Comparison of ENCODE assay signal across 8 cellular contexts in genomic region chr3:185575108-185575869, GRCh38. TPM values are rescaled to one million over a fixed set of nuclear protein-coding genes. Genes with fewer than 3 reads are reported as not detected.
DNase-seq lines count a peak whose midpoint lies in the region; ATAC-seq and TF ChIP-seq lines count a peak whose summit lies in the region.
"Not testable (repeated sequence)": the region's sequence is repeated elsewhere in the genome, so short reads cannot be mapped to it uniquely, and the experiment has no call there.

No MANE protein-coding gene starts in this region.

- H3K9ac ChIP-seq in PC-3 (ENCODE audit: low read length): not testable (repeated sequence)

- peak; percentile 55 for TF ChIP-seq CTCF in HFF-Myc (IDR thresholded peaks at IDR 0.05; ENCODE audit: low read depth, low read length, missing control alignments)
- peak; percentile 65 for TF ChIP-seq CTCF in PC-3 (conservative IDR thresholded peaks at IDR 0.05; ENCODE audit: low read depth, low read length)
- TF ChIP-seq CTCF in esophagus muscularis mucosa (IDR thresholded peaks at IDR 0.05): peak in 2 of 3 experiments; percentile 23 to 58
- TF ChIP-seq CTCF in upper lobe of right lung (IDR thresholded peaks at IDR 0.05): peak; percentile 60

- not testable (repeated sequence) for H3K27me3 ChIP-seq in PC-3 (ENCODE audit: low read length); esophagus muscularis mucosa; upper lobe of right lung

- H4K20me1 ChIP-seq in PC-3 (ENCODE audit: low read length): not testable (repeated sequence)

- H3K27ac ChIP-seq in PC-3 (ENCODE audit: low read length); esophagus muscularis mucosa (replicated peaks in 1 of 4); upper lobe of right lung: not testable (repeated sequence)

- H3K9me3 ChIP-seq in PC-3 (ENCODE audit: low read length); upper lobe of right lung: not testable (repeated sequence)
- H3K9me3 ChIP-seq in esophagus muscularis mucosa: peaks cover 0 to 11% (median 3%) of the 10 kb centered on the region in 4 donors

- CTCF ChIA-PET in PC-3 (lab: Charles Lee): interaction anchor here (0.6 to 2.1 kb wide), 5 partner anchors 11 to 165 kb away, joined by 3 to 12 read pairs (median 4); partner anchors contain the start of gene SENP2

- TF ChIP-seq POLR2A in esophagus muscularis mucosa (IDR thresholded peaks at IDR 0.05; ENCODE audit: low read depth): not testable (repeated sequence)

- POLR2A ChIA-PET in PC-3 (lab: Charles Lee; ENCODE audit: unreplicated experiment): interaction anchor here (0.6 kb wide), 2 partner anchors 9 to 15 kb away, joined by 3 to 6 read pairs; no protein-coding TSS in a partner anchor

- peak overlapping the region; percentile 47 for H3K4me2 ChIP-seq in PC-3 (ENCODE audit: low read length)

- H3K36me3 ChIP-seq in PC-3 (ENCODE audit: low read depth, low read length); esophagus muscularis mucosa; upper lobe of right lung: not testable (repeated sequence)

- DNase-seq in GDM1 (lab: John Stamatoyannopoulos, UW) (peak; percentile 67), NCI-H1105 treated with DMSO at 0.1 percent for 48 hours (lab: John Stamatoyannopoulos, UW) (peak; percentile 75), PC-3 (peak; percentile 90), midbrain (lab: John Stamatoyannopoulos, UW) (peak; percentile 22), upper lobe of right lung (peak; percentile 56)
- DNase-seq in HFF-Myc (ENCODE audit: extremely low read depth, low read depth); esophagus muscularis mucosa (ENCODE audit: extremely low spot score): not testable (repeated sequence)
- peak; percentile 44 to 53 for DNase-seq in activated T-cell treated with anti-CD3 and anti-CD28 coated beads, Interleukin-2, amount 50 U/mL, for 48 hours

- 37% methylated on average over 10 of the region's 17 CpGs for WGBS in esophagus muscularis mucosa

- H3K4me3 ChIP-seq in HFF-Myc (replicated peaks; ENCODE audit: low read depth, low read length); PC-3 (ENCODE audit: low read length); esophagus muscularis mucosa; upper lobe of right lung: not testable (repeated sequence)

- not testable (repeated sequence) for H3K9me2 ChIP-seq in PC-3 (replicated peaks; ENCODE audit: low read length)

- intact Hi-C loops in PC-3 (cut with micrococcal nuclease): loop anchor here (5.0 kb wide), 2 partner anchors 78 to 113 kb away; partner anchors contain the start of gene TMEM41A
- intact Hi-C loops in esophagus muscularis mucosa (cut with DNase I); upper lobe of right lung (cut with DNase I): not testable (repeated sequence)

- ATAC-seq in PC-3 (peak; percentile 98), upper lobe of right lung (peak; percentile 93)

- not testable (repeated sequence) for BruUV-seq in PC-3 (replicated peaks; lab: Mats Ljungman, UMichigan)

- H2AFZ ChIP-seq in PC-3 (ENCODE audit: low read length): peak overlapping the region; percentile 56

- TF ChIP-seq EP300 in esophagus muscularis mucosa (IDR thresholded peaks at IDR 0.05): not testable (repeated sequence)

- not testable (repeated sequence) for H3K79me2 ChIP-seq in PC-3 (ENCODE audit: low read length)

- not testable (repeated sequence) for H3K4me1 ChIP-seq in PC-3 (ENCODE audit: insufficient read depth, low read length); esophagus muscularis mucosa; upper lobe of right lung

- not testable (repeated sequence) for H3F3A ChIP-seq in PC-3 (ENCODE audit: low read length, unreplicated experiment)

RNA-seq across cellular contexts. Expression of gene SENP2, which starts 10.8 kb away (rescaled TPM):
- 44.3 and 46.4 TPM in 2 replicates for total RNA-seq in PC-3 (2014; rRNA removed)
- total RNA-seq in esophagus muscularis mucosa: 10 to 100 TPM; 22.4 to 32.2 (median 26.8) TPM
- 42.0 TPM for total RNA-seq in upper lobe of right lung

RNA-seq across cellular contexts. Expression of gene LIPH, which starts 22.9 kb away (rescaled TPM):
- total RNA-seq in PC-3 (2014; rRNA removed) (0.35 and 1.0 TPM in 2 replicates), esophagus muscularis mucosa (under 1 TPM in 2 of 4 donors, not detected in 2; 0.06 to 0.34 TPM), upper lobe of right lung (38.0 TPM)

Comparison
In these comparisons a context has a peak if more than half of its experiments do, and no peak if none do; other contexts are left out.
1. RNA of gene LIPH, which starts 22.9 kb away (total RNA-seq): 38.0 TPM in upper lobe of right lung (single experiment); 0.35 to 1.0 TPM in PC-3 and 0.06 to 0.34 TPM in esophagus muscularis mucosa; every median in the first group is over 10 times any median in the second.
2. Peak in every context shown above with its lines, with median percentiles within 50 percentile points of each other: CTCF ChIP-seq.